Comparison of ENCODE assay signal across 9 cellular contexts in the genomic region with DNA sequence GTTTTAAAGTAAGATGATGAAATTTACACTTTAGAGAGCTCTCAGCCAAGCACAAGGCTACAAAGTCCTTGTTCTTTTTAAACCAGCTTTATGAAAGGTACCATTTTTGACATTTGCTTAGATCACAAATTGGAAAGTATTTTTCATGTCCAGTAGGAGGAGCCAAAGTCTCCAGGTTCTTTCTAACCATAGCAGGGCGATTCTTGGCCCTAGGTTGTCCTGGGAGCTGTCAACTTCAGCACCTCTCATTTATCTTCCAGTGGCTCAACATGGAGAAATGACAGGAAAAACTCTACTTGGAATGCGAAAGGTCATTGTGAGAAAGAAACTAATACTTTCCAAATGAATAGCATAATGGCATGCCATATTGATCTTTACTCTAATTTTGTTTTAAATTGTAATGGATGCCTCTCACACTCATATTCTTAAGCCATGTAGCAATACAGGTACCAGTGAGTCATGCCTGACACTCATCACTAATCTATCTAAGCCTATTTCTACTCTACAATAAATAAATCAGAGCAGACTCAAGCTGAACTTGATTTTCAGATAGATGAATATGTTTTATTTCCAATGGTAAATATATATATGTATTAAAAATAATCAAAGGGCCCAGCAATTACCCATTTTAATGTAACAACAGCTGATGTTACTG.
DNase-seq lines count a peak whose midpoint lies in the region; ATAC-seq and TF ChIP-seq lines count a peak whose summit lies in the region.
"Had no signal": no experiment of that assay in that cellular context is flagged by ENCODE, and none has a peak within 500 bp of the region (broad histone marks: within the 10 kb centered on the region; RNA-seq: fewer than 3 reads in every experiment).

No MANE protein-coding gene starts in this region.

- POLR2A ChIA-PET in RWPE1 (lab: Yijun Ruan, JAX; ENCODE audit: low non-redundant PET), result no interaction called here

- DNase-seq in HT-29 (ENCODE audit: low spot score) (peak; percentile 54), RWPE1 (ENCODE audit: low spot score) (peak; percentile 13), iPS-NIHi11 (ENCODE audit: low spot score) (peak; percentile 81), NCI-H2171 (lab: John Stamatoyannopoulos, UW) (no peak)
- no peak for DNase-seq in activated T-cell treated with anti-CD3 and anti-CD28 coated beads, Interleukin-2, amount 50 U/mL, for 72 hours
- DNase-seq: activated naive CD8-positive, alpha-beta T cell treated with anti-CD3 and anti-CD28 coated beads, Interleukin-2, amount 10 ng/mL, durations not matched to agents 7 days and 5 days had no signal

- H3K27ac ChIP-seq in C4-2B, result no peak overlapping the region
- H3K27ac ChIP-seq in RWPE1, result no peak overlapping the region

- peaks cover 1 to 3% of the 10 kb centered on the region in 2 donors for H3K36me3 Mint-ChIP-seq in activated T-cell treated with anti-CD3 and anti-CD28 coated beads, Interleukin-2, amount 50 U/mL, for 72 hours (ENCODE audit: insufficient read depth in 2 of 2)
- H3K36me3 Mint-ChIP-seq: activated naive CD8-positive, alpha-beta T cell treated with anti-CD3 and anti-CD28 coated beads, Interleukin-2, amount 10 ng/mL, durations not matched to agents 7 days and 5 days had no signal

- H3K9me3 Mint-ChIP-seq in activated T-cell treated with anti-CD3 and anti-CD28 coated beads, Interleukin-2, amount 50 U/mL, for 72 hours, result peaks cover 4 to 7% of the 10 kb centered on the region in 2 donors

- no peaks in the 10 kb centered on the region for H3K4me1 Mint-ChIP-seq in activated T-cell treated with anti-CD3 and anti-CD28 coated beads, Interleukin-2, amount 50 U/mL, for 72 hours (ENCODE audit: low read depth)
- H3K4me1 Mint-ChIP-seq: activated naive CD8-positive, alpha-beta T cell treated with anti-CD3 and anti-CD28 coated beads, Interleukin-2, amount 10 ng/mL, durations not matched to agents 7 days and 5 days had no signal

- no peak overlapping the region for H3K27ac Mint-ChIP-seq in activated T-cell treated with anti-CD3 and anti-CD28 coated beads, Interleukin-2, amount 50 U/mL, for 72 hours
- H3K27ac Mint-ChIP-seq: activated naive CD8-positive, alpha-beta T cell treated with anti-CD3 and anti-CD28 coated beads, Interleukin-2, amount 10 ng/mL, durations not matched to agents 7 days and 5 days had no signal

- peaks cover 12% of the 10 kb centered on the region for H3K27me3 Mint-ChIP-seq in activated T-cell treated with anti-CD3 and anti-CD28 coated beads, Interleukin-2, amount 50 U/mL, for 72 hours (ENCODE audit: low read depth)

- peak; percentile 74 for TF ChIP-seq CTCF in C4-2B (conservative IDR thresholded peaks at IDR 0.05)
- TF ChIP-seq CTCF in RWPE1 (conservative IDR thresholded peaks at IDR 0.05; ENCODE audit: low read depth), result no peak

- CTCF ChIA-PET in RWPE1 (lab: Yijun Ruan, JAX), result no interaction called here

- no peak overlapping the region for H3K4me3 Mint-ChIP-seq in activated T-cell treated with anti-CD3 and anti-CD28 coated beads, Interleukin-2, amount 50 U/mL, for 72 hours
- H3K4me3 Mint-ChIP-seq: activated naive CD8-positive, alpha-beta T cell treated with anti-CD3 and anti-CD28 coated beads, Interleukin-2, amount 10 ng/mL, durations not matched to agents 7 days and 5 days had no signal

- ATAC-seq in activated T-cell treated with anti-CD3 and anti-CD28 coated beads, Interleukin-2, amount 50 U/mL, for 72 hours (replicated peaks in 1 of 2), result no peak
- ATAC-seq in HG03045 (IDR thresholded peaks at IDR 0.05; ENCODE audit: unreplicated experiment) (no peak), GM21825 (IDR thresholded peaks at IDR 0.05; ENCODE audit: unreplicated experiment) (no peak)

Comparison
In these comparisons a context has a peak if more than half of its experiments do, and no peak if none do; other contexts are left out.
1. DNase-seq: peak in HT-29 (single experiment), RWPE1 (single experiment) and iPS-NIHi11 (single experiment); none in NCI-H2171 (single experiment) and activated T-cell treated with anti-CD3 and anti-CD28 coated beads, Interleukin-2, amount 50 U/mL, for 72 hours (0 of 2).